ENCODE assay signal across 17 cellular contexts in the genomic region with DNA sequence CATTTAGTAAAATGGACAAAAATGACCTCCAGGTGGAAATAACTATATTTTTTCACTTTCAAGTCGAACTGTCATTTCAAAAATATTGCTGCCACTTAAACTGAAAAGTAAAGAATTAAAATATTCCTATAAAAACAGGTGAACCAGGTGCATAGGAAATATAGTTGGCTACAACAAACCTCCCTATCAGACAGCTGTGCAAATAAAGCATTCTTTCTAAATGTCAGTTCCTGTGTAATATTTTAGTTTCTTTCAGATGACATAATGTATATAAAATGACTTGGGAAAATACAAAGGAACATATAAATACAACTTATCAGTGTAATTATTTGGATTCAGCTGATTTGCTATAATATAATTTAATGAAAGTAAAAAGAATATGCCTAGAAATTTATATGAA.
"Had no signal": no experiment of that assay in that cellular context is flagged by ENCODE, and none has a peak within 500 bp of the region (broad histone marks: within the 10 kb centered on the region; RNA-seq: fewer than 3 reads in every experiment).

No MANE protein-coding gene starts in this region.

- H3K9me3 ChIP-seq: colonic mucosa, esophagus squamous epithelium, right lobe of liver, transverse colon had no signal

- H3K27ac ChIP-seq: colonic mucosa, esophagus squamous epithelium, hepatocyte, right lobe of liver, transverse colon had no signal

- H3K36me3 ChIP-seq: colonic mucosa, esophagus squamous epithelium, right lobe of liver, transverse colon had no signal

- ATAC-seq: activated CD8-positive, alpha-beta T cell treated with anti-CD3 and anti-CD28 coated beads, Interleukin-2, amount 10 ng/mL, durations not matched to agents 7 days and 5 days; left lobe of liver; right lobe of liver; stimulated activated naive CD8-positive, alpha-beta T cell treated with anti-CD3 and anti-CD28 coated beads, Interleukin-15, Interleukin-2, amounts not matched to agents 100 U/mL and 50 U/mL, for 24 hours had no signal

- H3K27me3 ChIP-seq: colonic mucosa, esophagus squamous epithelium, hepatocyte, right lobe of liver, transverse colon had no signal

- H3K4me3 ChIP-seq: colonic mucosa, esophagus squamous epithelium, hepatocyte, right lobe of liver, transverse colon had no signal

- H3K4me1 ChIP-seq: colonic mucosa, esophagus squamous epithelium, right lobe of liver, transverse colon had no signal

- DNase-seq: activated CD4-positive, alpha-beta T cell treated with anti-CD3 and anti-CD28 coated beads, Interleukin-2, amount 10 ng/mL, durations not matched to agents 24 days and 14 days; activated CD4-positive, CD25-positive, alpha-beta regulatory T cell; activated CD8-positive, alpha-beta memory T cell treated with anti-CD3 and anti-CD28 coated beads, Interleukin-2, amount 50 U/mL, for 4 hours; activated CD8-positive, alpha-beta T cell treated with anti-CD3 and anti-CD28 coated beads, Interleukin-2, amount 10 ng/mL, durations not matched to agents 7 days and 5 days; activated naive CD8-positive, alpha-beta T cell treated with anti-CD3 and anti-CD28 coated beads for 36 hours; activated T-cell treated with anti-CD3 and anti-CD28 coated beads, Interleukin-2, amount 50 U/mL, for 48 hours; amygdala; central memory CD4-positive, alpha-beta T cell; colonic mucosa; esophagus squamous epithelium; islet precursor cell; midbrain; right lobe of liver; stimulated activated naive CD8-positive, alpha-beta T cell treated with anti-CD3 and anti-CD28 coated beads, Interleukin-15, Interleukin-2, amounts not matched to agents 100 U/mL and 50 U/mL, for 24 hours; transverse colon had no signal
